8 cellular contexts compared by ENCODE assay signal in genomic region chr11:13462311-13462927, GRCh38. TPM values are rescaled to one million over a fixed set of nuclear protein-coding genes. Genes with fewer than 3 reads are reported as not detected.
DNase-seq lines count a peak whose midpoint lies in the region; ATAC-seq, FAIRE-seq and TF ChIP-seq lines count a peak whose summit lies in the region.

No MANE protein-coding gene starts in this region.

- CTCF ChIA-PET in RWPE1 (lab: Yijun Ruan, JAX) = no interaction called here
- CTCF ChIA-PET in activated naive CD4-positive, alpha-beta T cell treated with anti-CD3 and anti-CD28 coated beads for 36 hours (lab: Charles Lee) = interaction anchor here (0.8 to 1.3 kb wide), 2 partner anchors 15 to 205 kb away, joined by 3 read pairs; no protein-coding TSS in a partner anchor

- POLR2A ChIA-PET in RWPE1 (lab: Yijun Ruan, JAX; ENCODE audit: low non-redundant PET) = interaction anchor here (0.6 kb wide), 1 partner anchor 53 kb away, joined by 3 read pairs; no protein-coding TSS in a partner anchor

- no CpG with 5 or more reads among the region's 20 CpGs for WGBS in trophoblast cell (ENCODE audit: extremely low coverage, insufficient coverage, insufficient read length)
- 2% methylated on average over 20 of the region's 20 CpGs for WGBS in urinary bladder

- no peaks in the 10 kb centered on the region for H3K27me3 ChIP-seq in trophoblast cell (ENCODE audit: insufficient read depth, low read length)

- H3K36me3 Mint-ChIP-seq in activated naive CD4-positive, alpha-beta T cell treated with anti-CD3 and anti-CD28 coated beads for 36 hours (ENCODE audit: low read depth) = peaks cover 11% of the 10 kb centered on the region

- H3K4me2 ChIP-seq in trophoblast cell (ENCODE audit: low read length) = peak overlapping the region; percentile 76

- peak overlapping the region; percentile 99 for H3K4me3 Mint-ChIP-seq in activated naive CD4-positive, alpha-beta T cell treated with anti-CD3 and anti-CD28 coated beads for 36 hours

- no peaks in the 10 kb centered on the region for H3K36me3 ChIP-seq in trophoblast cell (ENCODE audit: control insufficient read depth in 1 of 2, insufficient read depth in 2 of 2, low read length in 2 of 2)
- H3K36me3 ChIP-seq in urinary bladder (ENCODE audit: insufficient read depth) = no peaks in the 10 kb centered on the region

- H4K12ac ChIP-seq in trophoblast cell (ENCODE audit: low read depth, low read length) = peak overlapping the region; percentile 86

- peak overlapping the region; percentile 80 for H3K4ac ChIP-seq in trophoblast cell (ENCODE audit: low read depth, low read length)

- H3K9me3 Mint-ChIP-seq in activated naive CD4-positive, alpha-beta T cell treated with anti-CD3 and anti-CD28 coated beads for 36 hours = no peaks in the 10 kb centered on the region

- H3K23ac ChIP-seq in trophoblast cell (ENCODE audit: low read length) = no peak overlapping the region

- peak overlapping the region; percentile 86 for H3K27ac ChIP-seq in RWPE1
- peak overlapping the region; percentile 80 for H3K27ac ChIP-seq in trophoblast cell (ENCODE audit: low read depth, low read length)
- H3K27ac ChIP-seq in urinary bladder (ENCODE audit: low read depth) = peak overlapping the region; percentile 94

- H3K27ac Mint-ChIP-seq in activated naive CD4-positive, alpha-beta T cell treated with anti-CD3 and anti-CD28 coated beads for 36 hours = peak overlapping the region; percentile 96

- peaks cover 2 to 3% of the 10 kb centered on the region in 2 experiments for H3K4me1 ChIP-seq in trophoblast cell (ENCODE audit: control insufficient read depth in 1 of 2, insufficient read depth in 2 of 2, low read length in 2 of 2)
- H3K4me1 ChIP-seq in urinary bladder (ENCODE audit: insufficient read depth) = no peaks in the 10 kb centered on the region

- ATAC-seq in GM21515 (IDR thresholded peaks at IDR 0.05; ENCODE audit: unreplicated experiment) (peak; percentile 48), Right ventricle myocardium superior (ENCODE audit: poor library complexity) (peak; percentile 63)

- peak overlapping the region; percentile 93 for H3K18ac ChIP-seq in trophoblast cell (ENCODE audit: low read length)

- peak overlapping the region; percentile 91 for H3K14ac ChIP-seq in trophoblast cell (ENCODE audit: low read length)

- peak; percentile 20 for FAIRE-seq in HTR-8/SVneo (lab: Jason Lieb, UNC)

- peak overlapping the region; percentile 86 for H3K9ac ChIP-seq in trophoblast cell (ENCODE audit: low read length)

- intact Hi-C loops in activated naive CD4-positive, alpha-beta T cell treated with anti-CD3 and anti-CD28 coated beads for 36 hours (cut with micrococcal nuclease) = loop anchor here (2.0 kb wide), 3 partner anchors 34 to 124 kb away; no protein-coding TSS in a partner anchor
- intact Hi-C loops in Right ventricle myocardium superior (cut with DNase I) = no loop called here

- H4K91ac ChIP-seq in trophoblast cell (ENCODE audit: low read depth, low read length) = peak overlapping the region; percentile 91

- peak overlapping the region; percentile 92 for H2BK5ac ChIP-seq in trophoblast cell (ENCODE audit: low read depth, low read length, poor library complexity)

- peaks cover 6% of the 10 kb centered on the region for H3K79me2 ChIP-seq in trophoblast cell (ENCODE audit: control insufficient read depth, insufficient read depth, low read length, poor library complexity)

- no peak for TF ChIP-seq CTCF in RWPE1 (conservative IDR thresholded peaks at IDR 0.05; ENCODE audit: low read depth)

- no peak overlapping the region for H2AK5ac ChIP-seq in trophoblast cell (ENCODE audit: low read length)

- H3K4me3 ChIP-seq in trophoblast cell (ENCODE audit: low read depth, low read length) (peak overlapping the region; percentile 91), urinary bladder (ENCODE audit: low read depth, low read length) (peak overlapping the region; percentile 85)

- H2BK12ac ChIP-seq in trophoblast cell (ENCODE audit: low read length) = peak overlapping the region; percentile 25

- peaks cover 33% of the 10 kb centered on the region for H3K4me1 Mint-ChIP-seq in activated naive CD4-positive, alpha-beta T cell treated with anti-CD3 and anti-CD28 coated beads for 36 hours (ENCODE audit: low read depth)

- H4K8ac ChIP-seq in trophoblast cell (ENCODE audit: low read depth, low read length) = peak overlapping the region; percentile 97

- peak overlapping the region; percentile 87 for H2AFZ ChIP-seq in trophoblast cell (ENCODE audit: insufficient read depth, low read length, poor library complexity)

- H3K27me3 Mint-ChIP-seq in activated naive CD4-positive, alpha-beta T cell treated with anti-CD3 and anti-CD28 coated beads for 36 hours (ENCODE audit: low read depth) = no peaks in the 10 kb centered on the region

- H2BK120ac ChIP-seq in trophoblast cell (ENCODE audit: insufficient read depth, low read length, poor library complexity) = peak overlapping the region; percentile 93

- DNase-seq in DMS79 (lab: John Stamatoyannopoulos, UW) (peak; percentile 18), HTR-8/SVneo (ENCODE audit: insufficient read length, low spot score) (peak; percentile 55), RWPE1 (ENCODE audit: low spot score) (peak; percentile 72), Right ventricle myocardium superior (peak; percentile 76), trophoblast cell (peak; percentile 89 to 94)
- peak; percentile 71 for DNase-seq in activated naive CD4-positive, alpha-beta T cell treated with anti-CD3 and anti-CD28 coated beads for 36 hours

- H3K79me1 ChIP-seq in trophoblast cell (ENCODE audit: low read length) = peaks cover 8% of the 10 kb centered on the region

- no peaks in the 10 kb centered on the region for H3K9me3 ChIP-seq in trophoblast cell (ENCODE audit: insufficient read depth, low read depth, low read length)

RNA-seq across cellular contexts. Expression of gene BTBD10, which starts 0.6 kb away (rescaled TPM):
- total RNA-seq in activated naive CD4-positive, alpha-beta T cell treated with anti-CD3 and anti-CD28 coated beads for 36 hours = 10 to 100 TPM; 20.9 to 21.0 TPM
- total RNA-seq in Right ventricle myocardium superior = 17.8 TPM
- polyA plus RNA-seq in trophoblast cell (2013) = 35.3 and 36.4 TPM in 2 replicates
- 76.3 TPM for total RNA-seq in urinary bladder
- 31.3 TPM for polyA plus RNA-seq in urinary bladder

RNA-seq across cellular contexts. Expression of gene PTH, which starts 33.4 kb away (rescaled TPM):
- total RNA-seq in activated naive CD4-positive, alpha-beta T cell treated with anti-CD3 and anti-CD28 coated beads for 36 hours = not detected
- total RNA-seq in Right ventricle myocardium superior (not detected), urinary bladder (not detected)
- not detected in 2 replicates for polyA plus RNA-seq in trophoblast cell (2013)
- not detected for polyA plus RNA-seq in urinary bladder

Comparison
In these comparisons a context has a peak if more than half of its experiments do, and no peak if none do; other contexts are left out.
1. Peak in every context shown above with its lines: DNase-seq, ATAC-seq, H3K4me3 ChIP-seq and H3K27ac ChIP-seq.
2. DNase-seq: peak in every context shown above with its lines; median percentile 92 in trophoblast cell; 76 in Right ventricle myocardium superior; 72 in RWPE1; 71 in activated naive CD4-positive, alpha-beta T cell treated with anti-CD3 and anti-CD28 coated beads for 36 hours; 55 in HTR-8/SVneo; 18 in DMS79.